8 cellular contexts compared by ENCODE assay signal in genomic region chr22:22877523-22878210, GRCh38.
DNase-seq lines count a peak whose midpoint lies in the region; ATAC-seq lines count a peak whose summit lies in the region.

No MANE protein-coding gene starts in this region.

- no peak overlapping the region for H3K4me3 ChIP-seq in adipocyte (ENCODE audit: low read length)

- ATAC-seq in GM21515 (IDR thresholded peaks at IDR 0.05; ENCODE audit: unreplicated experiment), result no peak

- no peak overlapping the region for H3K9ac ChIP-seq in adipocyte (ENCODE audit: low read length)

- H3K4me1 ChIP-seq in adipocyte (ENCODE audit: control insufficient read depth, insufficient read depth, low read length), result no peaks in the 10 kb centered on the region

- peaks cover 53% of the 10 kb centered on the region for H3K27me3 ChIP-seq in adipocyte (replicated peaks; ENCODE audit: control insufficient read depth, insufficient read depth, low read length)

- no peaks in the 10 kb centered on the region for H3K36me3 ChIP-seq in adipocyte (ENCODE audit: control insufficient read depth, insufficient read depth, low read length, severe bottlenecking)

- DNase-seq in D341Med (ENCODE audit: low spot score) (peak; percentile 79), Kasumi-1 (lab: John Stamatoyannopoulos, UW) (peak; percentile 63 to 79), T-helper 1 cell (peak; percentile 37 to 79 (median 70)), adipocyte (ENCODE audit: low read depth) (peak; percentile 59), iPS-NIHi11 (ENCODE audit: low spot score) (peak; percentile 87), NCI-H526 treated with DMSO at 0.1 percent for 48 hours (lab: John Stamatoyannopoulos, UW) (no peak)
- DNase-seq in stimulated activated CD4-positive, alpha-beta T cell treated with anti-CD3 and anti-CD28 coated beads, Interleukin-1b, Interleukin-23, amount 100 ng/mL, for 1 hour (ENCODE audit: low read depth in 2 of 2), result peak; percentile 58 to 63

- H3K9me3 ChIP-seq in adipocyte (ENCODE audit: control insufficient read depth, low read length), result peaks cover 19% of the 10 kb centered on the region
